ENCODE assay signal across 1 cellular context in the genomic region with DNA sequence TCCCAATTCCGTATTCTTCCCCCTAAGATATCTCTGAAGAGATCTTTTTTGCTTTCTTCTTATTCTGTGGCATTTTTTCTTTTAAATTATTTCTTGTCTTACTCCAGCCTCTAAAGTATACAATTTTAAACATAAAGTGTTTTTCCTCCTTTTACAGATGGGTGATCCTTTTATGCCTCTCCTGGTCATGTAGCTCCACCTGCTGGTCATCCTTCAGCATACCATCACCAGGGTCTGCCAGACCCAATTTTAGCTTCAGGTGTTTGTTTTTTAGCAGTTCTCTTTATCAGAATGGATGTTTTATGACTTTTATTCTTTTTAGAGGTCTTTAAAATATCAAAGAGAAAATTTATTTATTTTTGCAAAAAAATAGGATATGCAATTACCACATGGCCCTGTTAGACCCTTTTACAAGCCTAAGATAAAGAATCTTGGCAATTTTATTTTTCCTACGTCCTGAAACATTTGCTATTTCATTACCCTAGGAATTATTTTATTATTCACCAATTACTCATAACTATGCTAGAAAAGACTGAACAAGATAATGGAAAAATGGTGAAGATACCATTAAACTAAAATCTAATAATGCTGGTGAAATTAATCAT.
TF ChIP-seq lines count a peak whose summit lies in the region.

No MANE protein-coding gene starts in this region.

TF ChIP-seq in HCT116, 20 proteins besides CTCF, POLR2A, EP300 and RAD21 (continued from another document):
- TF ChIP-seq FOSL1 (IDR thresholded peaks at IDR 0.05; ENCODE audit: low read depth): no peak
- TF ChIP-seq SRF (IDR thresholded peaks at IDR 0.05; ENCODE audit: low read depth): no peak
- TF ChIP-seq, protein P1, sequence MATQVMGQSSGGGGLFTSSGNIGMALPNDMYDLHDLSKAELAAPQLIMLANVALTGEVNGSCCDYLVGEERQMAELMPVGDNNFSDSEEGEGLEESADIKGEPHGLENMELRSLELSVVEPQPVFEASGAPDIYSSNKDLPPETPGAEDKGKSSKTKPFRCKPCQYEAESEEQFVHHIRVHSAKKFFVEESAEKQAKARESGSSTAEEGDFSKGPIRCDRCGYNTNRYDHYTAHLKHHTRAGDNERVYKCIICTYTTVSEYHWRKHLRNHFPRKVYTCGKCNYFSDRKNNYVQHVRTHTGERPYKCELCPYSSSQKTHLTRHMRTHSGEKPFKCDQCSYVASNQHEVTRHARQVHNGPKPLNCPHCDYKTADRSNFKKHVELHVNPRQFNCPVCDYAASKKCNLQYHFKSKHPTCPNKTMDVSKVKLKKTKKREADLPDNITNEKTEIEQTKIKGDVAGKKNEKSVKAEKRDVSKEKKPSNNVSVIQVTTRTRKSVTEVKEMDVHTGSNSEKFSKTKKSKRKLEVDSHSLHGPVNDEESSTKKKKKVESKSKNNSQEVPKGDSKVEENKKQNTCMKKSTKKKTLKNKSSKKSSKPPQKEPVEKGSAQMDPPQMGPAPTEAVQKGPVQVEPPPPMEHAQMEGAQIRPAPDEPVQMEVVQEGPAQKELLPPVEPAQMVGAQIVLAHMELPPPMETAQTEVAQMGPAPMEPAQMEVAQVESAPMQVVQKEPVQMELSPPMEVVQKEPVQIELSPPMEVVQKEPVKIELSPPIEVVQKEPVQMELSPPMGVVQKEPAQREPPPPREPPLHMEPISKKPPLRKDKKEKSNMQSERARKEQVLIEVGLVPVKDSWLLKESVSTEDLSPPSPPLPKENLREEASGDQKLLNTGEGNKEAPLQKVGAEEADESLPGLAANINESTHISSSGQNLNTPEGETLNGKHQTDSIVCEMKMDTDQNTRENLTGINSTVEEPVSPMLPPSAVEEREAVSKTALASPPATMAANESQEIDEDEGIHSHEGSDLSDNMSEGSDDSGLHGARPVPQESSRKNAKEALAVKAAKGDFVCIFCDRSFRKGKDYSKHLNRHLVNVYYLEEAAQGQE (IDR thresholded peaks at IDR 0.05; ENCODE audit: low read depth): no peak
- no peak for TF ChIP-seq SP1 (IDR thresholded peaks at IDR 0.05; ENCODE audit: low read depth)
- no peak for TF ChIP-seq EZH2 (IDR thresholded peaks at IDR 0.05)
- no peak for TF ChIP-seq EGR1 (IDR thresholded peaks at IDR 0.05; ENCODE audit: low read depth)
- no peak for TF ChIP-seq ZFX (IDR thresholded peaks at IDR 0.05)
- TF ChIP-seq YY1 (IDR thresholded peaks at IDR 0.05; ENCODE audit: extremely low read depth, insufficient replicate concordance, low read depth, low read length): no peak
- TF ChIP-seq, protein P2, sequence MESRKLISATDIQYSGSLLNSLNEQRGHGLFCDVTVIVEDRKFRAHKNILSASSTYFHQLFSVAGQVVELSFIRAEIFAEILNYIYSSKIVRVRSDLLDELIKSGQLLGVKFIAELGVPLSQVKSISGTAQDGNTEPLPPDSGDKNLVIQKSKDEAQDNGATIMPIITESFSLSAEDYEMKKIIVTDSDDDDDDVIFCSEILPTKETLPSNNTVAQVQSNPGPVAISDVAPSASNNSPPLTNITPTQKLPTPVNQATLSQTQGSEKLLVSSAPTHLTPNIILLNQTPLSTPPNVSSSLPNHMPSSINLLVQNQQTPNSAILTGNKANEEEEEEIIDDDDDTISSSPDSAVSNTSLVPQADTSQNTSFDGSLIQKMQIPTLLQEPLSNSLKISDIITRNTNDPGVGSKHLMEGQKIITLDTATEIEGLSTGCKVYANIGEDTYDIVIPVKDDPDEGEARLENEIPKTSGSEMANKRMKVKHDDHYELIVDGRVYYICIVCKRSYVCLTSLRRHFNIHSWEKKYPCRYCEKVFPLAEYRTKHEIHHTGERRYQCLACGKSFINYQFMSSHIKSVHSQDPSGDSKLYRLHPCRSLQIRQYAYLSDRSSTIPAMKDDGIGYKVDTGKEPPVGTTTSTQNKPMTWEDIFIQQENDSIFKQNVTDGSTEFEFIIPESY (IDR thresholded peaks at IDR 0.05; ENCODE audit: extremely low read depth, insufficient replicate concordance, low read length): no peak
TF ChIP-seq in HCT116: peak in this region for 0.
